In the genomic region with DNA sequence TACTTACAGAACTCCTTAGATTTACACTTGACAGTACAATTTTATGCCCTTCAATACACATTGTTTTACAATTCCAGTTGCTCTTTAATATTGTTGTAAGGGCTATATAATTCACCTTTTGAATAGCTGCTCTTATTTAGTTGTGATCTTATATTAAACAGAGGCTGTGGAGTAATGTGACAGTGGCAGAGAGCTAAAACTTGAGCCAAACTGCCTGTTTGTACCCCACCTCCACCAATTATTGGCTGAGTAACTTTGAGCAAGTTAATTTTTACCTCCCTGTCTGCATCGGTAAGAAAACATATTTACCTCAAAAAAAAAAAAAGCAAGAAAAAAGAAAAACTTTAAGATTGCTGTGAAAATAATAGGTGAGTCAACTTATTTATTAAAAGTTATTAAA, we compare ENCODE assay signal across 1 cellular context.
TF ChIP-seq lines count a peak whose summit lies in the region.

No MANE protein-coding gene starts in this region.

TF ChIP-seq in GM23338, 12 proteins besides CTCF, POLR2A, EP300 and RAD21 (continued from another document):
- TF ChIP-seq, protein P1, sequence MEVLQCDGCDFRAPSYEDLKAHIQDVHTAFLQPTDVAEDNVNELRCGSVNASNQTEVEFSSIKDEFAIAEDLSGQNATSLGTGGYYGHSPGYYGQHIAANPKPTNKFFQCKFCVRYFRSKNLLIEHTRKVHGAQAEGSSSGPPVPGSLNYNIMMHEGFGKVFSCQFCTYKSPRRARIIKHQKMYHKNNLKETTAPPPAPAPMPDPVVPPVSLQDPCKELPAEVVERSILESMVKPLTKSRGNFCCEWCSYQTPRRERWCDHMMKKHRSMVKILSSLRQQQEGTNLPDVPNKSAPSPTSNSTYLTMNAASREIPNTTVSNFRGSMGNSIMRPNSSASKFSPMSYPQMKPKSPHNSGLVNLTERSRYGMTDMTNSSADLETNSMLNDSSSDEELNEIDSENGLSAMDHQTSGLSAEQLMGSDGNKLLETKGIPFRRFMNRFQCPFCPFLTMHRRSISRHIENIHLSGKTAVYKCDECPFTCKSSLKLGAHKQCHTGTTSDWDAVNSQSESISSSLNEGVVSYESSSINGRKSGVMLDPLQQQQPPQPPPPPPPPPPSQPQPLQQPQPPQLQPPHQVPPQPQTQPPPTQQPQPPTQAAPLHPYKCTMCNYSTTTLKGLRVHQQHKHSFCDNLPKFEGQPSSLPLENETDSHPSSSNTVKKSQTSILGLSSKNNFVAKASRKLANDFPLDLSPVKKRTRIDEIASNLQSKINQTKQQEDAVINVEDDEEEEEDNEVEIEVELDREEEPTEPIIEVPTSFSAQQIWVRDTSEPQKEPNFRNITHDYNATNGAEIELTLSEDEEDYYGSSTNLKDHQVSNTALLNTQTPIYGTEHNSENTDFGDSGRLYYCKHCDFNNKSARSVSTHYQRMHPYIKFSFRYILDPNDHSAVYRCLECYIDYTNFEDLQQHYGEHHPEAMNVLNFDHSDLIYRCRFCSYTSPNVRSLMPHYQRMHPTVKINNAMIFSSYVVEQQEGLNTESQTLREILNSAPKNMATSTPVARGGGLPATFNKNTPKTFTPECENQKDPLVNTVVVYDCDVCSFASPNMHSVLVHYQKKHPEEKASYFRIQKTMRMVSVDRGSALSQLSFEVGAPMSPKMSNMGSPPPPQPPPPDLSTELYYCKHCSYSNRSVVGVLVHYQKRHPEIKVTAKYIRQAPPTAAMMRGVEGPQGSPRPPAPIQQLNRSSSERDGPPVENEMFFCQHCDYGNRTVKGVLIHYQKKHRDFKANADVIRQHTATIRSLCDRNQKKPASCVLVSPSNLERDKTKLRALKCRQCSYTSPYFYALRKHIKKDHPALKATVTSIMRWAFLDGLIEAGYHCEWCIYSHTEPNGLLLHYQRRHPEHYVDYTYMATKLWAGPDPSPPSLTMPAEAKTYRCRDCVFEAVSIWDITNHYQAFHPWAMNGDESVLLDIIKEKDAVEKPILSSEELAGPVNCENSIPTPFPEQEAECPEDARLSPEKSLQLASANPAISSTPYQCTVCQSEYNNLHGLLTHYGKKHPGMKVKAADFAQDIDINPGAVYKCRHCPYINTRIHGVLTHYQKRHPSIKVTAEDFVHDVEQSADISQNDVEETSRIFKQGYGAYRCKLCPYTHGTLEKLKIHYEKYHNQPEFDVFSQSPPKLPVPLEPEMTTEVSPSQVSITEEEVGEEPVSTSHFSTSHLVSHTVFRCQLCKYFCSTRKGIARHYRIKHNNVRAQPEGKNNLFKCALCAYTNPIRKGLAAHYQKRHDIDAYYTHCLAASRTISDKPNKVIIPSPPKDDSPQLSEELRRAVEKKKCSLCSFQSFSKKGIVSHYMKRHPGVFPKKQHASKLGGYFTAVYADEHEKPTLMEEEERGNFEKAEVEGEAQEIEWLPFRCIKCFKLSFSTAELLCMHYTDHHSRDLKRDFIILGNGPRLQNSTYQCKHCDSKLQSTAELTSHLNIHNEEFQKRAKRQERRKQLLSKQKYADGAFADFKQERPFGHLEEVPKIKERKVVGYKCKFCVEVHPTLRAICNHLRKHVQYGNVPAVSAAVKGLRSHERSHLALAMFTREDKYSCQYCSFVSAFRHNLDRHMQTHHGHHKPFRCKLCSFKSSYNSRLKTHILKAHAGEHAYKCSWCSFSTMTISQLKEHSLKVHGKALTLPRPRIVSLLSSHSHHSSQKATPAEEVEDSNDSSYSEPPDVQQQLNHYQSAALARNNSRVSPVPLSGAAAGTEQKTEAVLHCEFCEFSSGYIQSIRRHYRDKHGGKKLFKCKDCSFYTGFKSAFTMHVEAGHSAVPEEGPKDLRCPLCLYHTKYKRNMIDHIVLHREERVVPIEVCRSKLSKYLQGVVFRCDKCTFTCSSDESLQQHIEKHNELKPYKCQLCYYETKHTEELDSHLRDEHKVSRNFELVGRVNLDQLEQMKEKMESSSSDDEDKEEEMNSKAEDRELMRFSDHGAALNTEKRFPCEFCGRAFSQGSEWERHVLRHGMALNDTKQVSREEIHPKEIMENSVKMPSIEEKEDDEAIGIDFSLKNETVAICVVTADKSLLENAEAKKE (CRISPR knock-in tag; IDR thresholded peaks at IDR 0.05): no peak
